8 cellular contexts compared by ENCODE assay signal in the genomic region with DNA sequence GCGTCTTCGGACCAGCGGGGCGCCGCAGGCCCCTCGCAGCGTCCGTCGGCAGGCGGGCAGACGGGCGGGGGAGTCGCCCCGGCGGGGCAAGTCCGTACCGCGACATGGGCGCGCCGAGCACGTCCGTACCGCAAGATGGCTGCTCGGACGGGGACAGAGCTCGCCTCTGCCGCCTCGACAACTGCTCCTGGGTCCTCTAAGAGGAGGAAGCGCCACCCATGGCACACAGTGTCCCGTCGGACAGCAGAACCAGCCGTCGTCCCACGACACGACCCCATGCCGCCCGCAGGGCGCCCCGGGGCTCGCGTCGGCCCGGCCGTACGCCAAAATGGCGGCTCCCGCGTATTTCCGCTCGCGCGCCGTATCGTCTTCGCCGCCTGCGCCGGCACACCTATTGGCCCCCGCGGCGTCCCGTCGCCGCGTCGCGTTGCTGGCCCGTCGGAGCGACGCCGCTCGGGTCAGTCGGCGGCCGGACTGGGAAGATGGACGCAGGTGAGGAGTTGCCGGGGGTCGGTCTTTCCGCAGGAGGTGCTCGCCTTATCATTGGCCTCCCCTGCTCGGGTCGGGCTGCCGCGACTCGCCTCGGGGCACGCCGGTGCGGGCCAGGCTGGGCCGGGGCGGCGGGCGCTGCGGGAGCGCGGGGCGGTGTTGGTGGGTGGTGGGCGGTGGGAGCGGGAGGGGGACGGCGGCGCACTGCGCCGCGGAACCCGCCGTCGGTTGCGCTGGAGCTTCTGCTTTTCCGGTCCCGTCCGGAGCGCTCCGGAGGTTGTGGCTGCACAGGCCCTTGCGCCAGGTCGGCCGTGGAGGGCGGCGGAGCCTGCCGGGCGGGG. TPM values are rescaled to one million over a fixed set of nuclear protein-coding genes. Genes with fewer than 3 reads are reported as not detected.
DNase-seq lines count a peak whose midpoint lies in the region; ATAC-seq, FAIRE-seq and TF ChIP-seq lines count a peak whose summit lies in the region.

A gene (plus strand): TSS at position 461 of the 830 bp plus-strand sequence. CDS start 22 bp downstream, at position 483.

- H3K36me3 ChIP-seq in HUES6 (ENCODE audit: control insufficient read depth, insufficient read depth, low read length) (peaks cover 29% of the 10 kb centered on the region), PC-3 (ENCODE audit: low read depth, low read length) (peaks cover 19% of the 10 kb centered on the region), mucosa of rectum (ENCODE audit: control insufficient read depth in 2 of 2, insufficient read depth in 2 of 2, low read length in 2 of 2) (peaks cover 13 to 19% of the 10 kb centered on the region in 2 donors)

- peak; percentile 90 for DNase-seq in D721Med (ENCODE audit: insufficient read length, low spot score)
- DNase-seq in PC-3 = peak; percentile 86
- peak; percentile 85 for DNase-seq in activated T-cell treated with anti-CD3 and anti-CD28 coated beads, Interleukin-2, amount 50 U/mL, for 1 hour
- peak; percentile 91 to 94 for DNase-seq in erythroblast (lab: John Stamatoyannopoulos, UW)
- DNase-seq in stimulated activated CD8-positive, alpha-beta memory T cell treated with anti-CD3 and anti-CD28 coated beads, Interleukin-4, amount 100 ng/mL, for 48 hours = peak; percentile 83

- ATAC-seq in GM21390 (IDR thresholded peaks at IDR 0.05; ENCODE audit: unreplicated experiment) (peak; percentile 57), PC-3 (peak; percentile 70)

- H3K9me3 ChIP-seq in HUES6 (ENCODE audit: control insufficient read depth, insufficient read depth, low read depth, low read length) (peaks cover 7% of the 10 kb centered on the region; the same call in 1 of the 2 replicates), PC-3 (ENCODE audit: low read length) (no peaks in the 10 kb centered on the region), mucosa of rectum (ENCODE audit: control insufficient read depth in 2 of 2, low read length in 2 of 2) (no peaks in the 10 kb centered on the region)

- peaks cover 22% of the 10 kb centered on the region for H3K4me1 ChIP-seq in HUES6 (ENCODE audit: control insufficient read depth, insufficient read depth, low read length)
- peaks cover 17% of the 10 kb centered on the region for H3K4me1 ChIP-seq in PC-3 (ENCODE audit: insufficient read depth, low read length)
- H3K4me1 ChIP-seq in mucosa of rectum (ENCODE audit: control insufficient read depth in 2 of 2, insufficient read depth in 2 of 2, low read length in 2 of 2) = peaks cover 16 to 31% of the 10 kb centered on the region in 2 donors

- H3K4me2 ChIP-seq in PC-3 (ENCODE audit: low read length) = peak within 1 kb of the TSS; percentile 100

- no peaks in the 10 kb centered on the region for H3F3A ChIP-seq in PC-3 (ENCODE audit: low read length, unreplicated experiment)

- CTCF ChIA-PET in PC-3 (lab: Charles Lee) = no interaction called here

- H2AFZ ChIP-seq in PC-3 (ENCODE audit: low read length) = peak within 1 kb of the TSS; percentile 93

- TF ChIP-seq POLR2A in erythroblast (IDR thresholded peaks at IDR 0.05; ENCODE audit: low read length) = peak; percentile 52

- H4K20me1 ChIP-seq in PC-3 (ENCODE audit: low read length) = peaks cover 25% of the 10 kb centered on the region; the same call in 1 of the 2 replicates

- H3K27me3 ChIP-seq in HUES6 (ENCODE audit: control insufficient read depth, insufficient read depth, low read length) (no peaks in the 10 kb centered on the region), PC-3 (ENCODE audit: low read length) (no peaks in the 10 kb centered on the region), mucosa of rectum (ENCODE audit: control insufficient read depth in 2 of 2, insufficient read depth in 2 of 2, low read length in 2 of 2) (no peaks in the 10 kb centered on the region)

- TF ChIP-seq CTCF in D721Med (IDR thresholded peaks at IDR 0.05; ENCODE audit: insufficient read depth, missing control alignments) (no peak), PC-3 (conservative IDR thresholded peaks at IDR 0.05; ENCODE audit: low read depth, low read length) (no peak)

- H3K4me3 ChIP-seq in HUES6 (ENCODE audit: low read depth, low read length) (peak within 1 kb of the TSS; percentile 96), PC-3 (ENCODE audit: low read length) (peak within 1 kb of the TSS; percentile 100), mucosa of rectum (ENCODE audit: low read length in 2 of 2) (peak within 1 kb of the TSS; percentile 92 to 97)

- H3K9me2 ChIP-seq in PC-3 (replicated peaks; ENCODE audit: low read length) = no peaks in the 10 kb centered on the region

- no peak for FAIRE-seq in D721Med (lab: Jason Lieb, UNC)

- POLR2A ChIA-PET in PC-3 (lab: Charles Lee; ENCODE audit: unreplicated experiment) = interaction anchor here (0.5 kb wide), 1 partner anchor 22 kb away, joined by 3 read pairs; no protein-coding TSS in a partner anchor

- H3K9ac ChIP-seq in HUES6 (ENCODE audit: low read length) = peak within 1 kb of the TSS; percentile 95
- peak within 1 kb of the TSS; percentile 97 for H3K9ac ChIP-seq in PC-3 (ENCODE audit: low read length)
- H3K9ac ChIP-seq in mucosa of rectum (ENCODE audit: low read depth in 1 of 2, low read length in 2 of 2) = peak within 1 kb of the TSS; percentile 86 to 93

- peaks cover 90% of the 10 kb centered on the region for H3K79me2 ChIP-seq in PC-3 (ENCODE audit: low read length)

- H3K27ac ChIP-seq in HUES6 (ENCODE audit: low read depth, low read length) (peak within 1 kb of the TSS; percentile 98), PC-3 (ENCODE audit: low read length) (peak within 1 kb of the TSS; percentile 83), mucosa of rectum (ENCODE audit: low read depth in 2 of 2, low read length in 2 of 2) (peak within 1 kb of the TSS; percentile 97)

- intact Hi-C loops in PC-3 (cut with micrococcal nuclease) = loop anchor here (5.0 kb wide), 1 partner anchor 80 kb away; a partner anchor contains a TSS

- BruUV-seq in PC-3 (replicated peaks; lab: Mats Ljungman, UMichigan) = no TSS peak

RNA-seq across cellular contexts. Expression of the gene that starts here (rescaled TPM):
- 83.0 and 88.6 TPM in 2 replicates for total RNA-seq in PC-3 (2014; rRNA removed)

Comparison
In these comparisons a context has a peak if more than half of its experiments do, and no peak if none do; other contexts are left out.
1. Peak in every context shown above with its lines: DNase-seq, ATAC-seq, H3K4me3 ChIP-seq and H3K27ac ChIP-seq.